ENCODE assay signal across 34 cellular contexts in the genomic region with DNA sequence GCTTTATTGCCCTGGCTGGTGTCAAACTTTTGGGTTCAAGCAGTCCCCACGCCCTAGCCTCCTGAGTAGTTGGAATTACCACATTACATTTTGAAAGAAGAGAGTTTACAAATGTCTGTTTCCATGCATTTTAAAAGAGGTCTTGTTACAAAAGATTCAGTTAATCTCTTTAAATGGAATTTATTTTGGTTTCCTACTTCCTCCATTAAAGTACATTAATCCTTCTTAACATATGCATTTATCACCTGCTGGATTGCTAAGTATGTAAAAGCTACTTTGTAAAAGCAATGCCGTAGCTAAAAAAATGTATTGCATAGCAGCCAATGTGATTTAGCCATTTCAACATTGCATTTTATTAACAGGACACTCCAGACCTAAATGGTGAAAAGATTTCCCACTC.
"Had no signal": no experiment of that assay in that cellular context is flagged by ENCODE, and none has a peak within 500 bp of the region (broad histone marks: within the 10 kb centered on the region; RNA-seq: fewer than 3 reads in every experiment).

No MANE protein-coding gene starts in this region.

- H3K4me1 ChIP-seq: adrenal gland had no signal

- H3K27ac ChIP-seq: adrenal gland, cardiac muscle cell, VCaP had no signal

- DNase-seq: activated B cell treated with CpG ODN at 0.5 μM for 24 hours; activated CD4-positive, alpha-beta memory T cell treated with anti-CD3 and anti-CD28 coated beads for 36 hours; activated CD4-positive, alpha-beta T cell treated with anti-CD3 and anti-CD28 coated beads for 4 hours; activated CD4-positive, alpha-beta T cell treated with anti-CD3 and anti-CD28 coated beads, Interleukin-2, amount 10 ng/mL, durations not matched to agents 24 days and 14 days; activated CD4-positive, alpha-beta T cell treated with anti-CD3 and anti-CD28 coated beads, Interleukin-2, amount 50 U/mL, for 1 hour; activated CD4-positive, alpha-beta T cell treated with anti-CD3 and anti-CD28 coated beads, Interleukin-2, amount 50 U/mL, for 4 hours; activated CD4-positive, CD25-positive, alpha-beta regulatory T cell treated with anti-CD3 and anti-CD28 coated beads, Interleukin-2, amount 50 U/mL, for 72 hours; activated CD8-positive, alpha-beta memory T cell treated with anti-CD3 and anti-CD28 coated beads, Interleukin-2, amount 50 U/mL, for 4 hours; activated CD8-positive, alpha-beta T cell treated with anti-CD3 and anti-CD28 coated beads for 36 hours; activated effector memory CD4-positive, alpha-beta T cell treated with anti-CD3 and anti-CD28 coated beads, Interleukin-2, amount 50 U/mL, for 16 hours; activated gamma-delta T cell treated with Interleukin-2 at 50 U/mL for 16 hours; activated naive CD4-positive, alpha-beta T cell; activated naive CD4-positive, alpha-beta T cell treated with anti-CD3 and anti-CD28 coated beads for 36 hours; activated naive CD4-positive, alpha-beta T cell treated with anti-CD3 and anti-CD28 coated beads, Interleukin-2, amount 50 U/mL, for 16 hours; activated naive CD8-positive, alpha-beta T cell treated with anti-CD3 and anti-CD28 coated beads for 36 hours; activated T-cell treated with anti-CD3 and anti-CD28 coated beads for 4 hours; activated T-cell treated with anti-CD3 and anti-CD28 coated beads, Interleukin-2, amount 50 U/mL, for 1 hour; activated T-cell treated with anti-CD3 and anti-CD28 coated beads, Interleukin-2, amount 50 U/mL, for 4 hours; activated T-cell treated with anti-CD3 and anti-CD28 coated beads, Interleukin-2, amount 50 U/mL, for 72 hours; adrenal gland; amniotic stem cell; aorta; central memory CD4-positive, alpha-beta T cell; T-helper 1 cell; T-helper 2 cell; T-helper 9 cell had no signal

- H3K27me3 Mint-ChIP-seq: activated B cell treated with CpG ODN at 0.5 μM for 24 hours; activated CD4-positive, alpha-beta memory T cell treated with anti-CD3 and anti-CD28 coated beads for 36 hours; activated CD4-positive, alpha-beta T cell treated with anti-CD3 and anti-CD28 coated beads, Interleukin-2, amount 10 ng/mL, durations not matched to agents 24 days and 14 days; activated CD8-positive, alpha-beta T cell treated with anti-CD3 and anti-CD28 coated beads for 36 hours; brain had no signal

- H3K4me3 Mint-ChIP-seq: activated B cell treated with CpG ODN at 0.5 μM for 24 hours; activated CD4-positive, alpha-beta memory T cell treated with anti-CD3 and anti-CD28 coated beads for 36 hours; activated CD4-positive, alpha-beta T cell treated with anti-CD3 and anti-CD28 coated beads, Interleukin-2, amount 10 ng/mL, durations not matched to agents 24 days and 14 days; activated CD8-positive, alpha-beta T cell treated with anti-CD3 and anti-CD28 coated beads for 36 hours; activated naive CD4-positive, alpha-beta T cell treated with anti-CD3 and anti-CD28 coated beads for 36 hours; activated naive CD8-positive, alpha-beta T cell treated with anti-CD3 and anti-CD28 coated beads for 36 hours; activated T-cell treated with anti-CD3 and anti-CD28 coated beads, Interleukin-2, amount 50 U/mL, for 4 hours; activated T-cell treated with anti-CD3 and anti-CD28 coated beads, Interleukin-2, amount 50 U/mL, for 72 hours; activated T-helper 1 cell treated with anti-CD3 and anti-CD28 coated beads, Interleukin-12 subunit alpha, Interleukin-12 subunit beta, Interleukin-2, Interleukin-4 antibody, amounts not matched to agents 30 ng/mL and 10 ng/mL and 1 ng/mL, durations not matched to agents 14 hours and 24 hours and 36 hours; activated T-helper 17 cell treated with anti-CD3 and anti-CD28 coated beads, Interleukin-2, amount 50 U/mL, for 72 hours; brain; T-helper 1 cell treated with Interleukin-12 subunit alpha and Interleukin-12 subunit beta and Interleukin-4 antibody, amounts not matched to agents 30 μg/mL and 1 μg/mL, for 36 hours; T-helper 2 cell treated with Interferon-gamma antibody and Interleukin-4, amounts not matched to agents 5 μg/mL and 100 μg/mL, for 36 hours had no signal

- H3K9me3 Mint-ChIP-seq: activated B cell treated with CpG ODN at 0.5 μM for 24 hours; activated CD4-positive, alpha-beta memory T cell treated with anti-CD3 and anti-CD28 coated beads for 36 hours; activated CD4-positive, alpha-beta T cell treated with anti-CD3 and anti-CD28 coated beads, Interleukin-2, amount 10 ng/mL, durations not matched to agents 24 days and 14 days; activated CD8-positive, alpha-beta T cell treated with anti-CD3 and anti-CD28 coated beads for 36 hours; activated naive CD4-positive, alpha-beta T cell treated with anti-CD3 and anti-CD28 coated beads for 36 hours; activated naive CD8-positive, alpha-beta T cell treated with anti-CD3 and anti-CD28 coated beads for 36 hours; activated T-cell treated with anti-CD3 and anti-CD28 coated beads, Interleukin-2, amount 50 U/mL, for 4 hours; activated T-cell treated with anti-CD3 and anti-CD28 coated beads, Interleukin-2, amount 50 U/mL, for 72 hours; activated T-helper 1 cell treated with anti-CD3 and anti-CD28 coated beads, Interleukin-12 subunit alpha, Interleukin-12 subunit beta, Interleukin-2, Interleukin-4 antibody, amounts not matched to agents 30 ng/mL and 10 ng/mL and 1 ng/mL, durations not matched to agents 14 hours and 24 hours and 36 hours; activated T-helper 17 cell treated with anti-CD3 and anti-CD28 coated beads, Interleukin-2, amount 50 U/mL, for 72 hours; brain; T-helper 1 cell treated with Interleukin-12 subunit alpha and Interleukin-12 subunit beta and Interleukin-4 antibody, amounts not matched to agents 30 μg/mL and 1 μg/mL, for 36 hours; T-helper 2 cell treated with Interferon-gamma antibody and Interleukin-4, amounts not matched to agents 5 μg/mL and 100 μg/mL, for 36 hours had no signal

- H3K27ac Mint-ChIP-seq: activated B cell treated with CpG ODN at 0.5 μM for 24 hours; activated CD4-positive, alpha-beta memory T cell treated with anti-CD3 and anti-CD28 coated beads for 36 hours; activated CD4-positive, alpha-beta T cell treated with anti-CD3 and anti-CD28 coated beads, Interleukin-2, amount 10 ng/mL, durations not matched to agents 24 days and 14 days; activated CD8-positive, alpha-beta T cell treated with anti-CD3 and anti-CD28 coated beads for 36 hours; activated naive CD4-positive, alpha-beta T cell treated with anti-CD3 and anti-CD28 coated beads for 36 hours; activated naive CD4-positive, alpha-beta T cell treated with anti-CD3 and anti-CD28 coated beads, Interleukin-2, amount 50 U/mL, for 72 hours; activated naive CD8-positive, alpha-beta T cell treated with anti-CD3 and anti-CD28 coated beads for 36 hours; activated T-cell treated with anti-CD3 and anti-CD28 coated beads, Interleukin-2, amount 50 U/mL, for 72 hours; activated T-helper 1 cell treated with anti-CD3 and anti-CD28 coated beads, Interleukin-12 subunit alpha, Interleukin-12 subunit beta, Interleukin-2, Interleukin-4 antibody, amounts not matched to agents 30 ng/mL and 10 ng/mL and 1 ng/mL, durations not matched to agents 14 hours and 24 hours and 36 hours; activated T-helper 17 cell treated with anti-CD3 and anti-CD28 coated beads, Interleukin-2, amount 50 U/mL, for 72 hours; T-helper 1 cell treated with Interleukin-12 subunit alpha and Interleukin-12 subunit beta and Interleukin-4 antibody, amounts not matched to agents 30 μg/mL and 1 μg/mL, for 36 hours; T-helper 2 cell treated with Interferon-gamma antibody and Interleukin-4, amounts not matched to agents 5 μg/mL and 100 μg/mL, for 36 hours had no signal

- ATAC-seq: activated CD8-positive, alpha-beta T cell treated with anti-CD3 and anti-CD28 coated beads for 36 hours; activated naive CD4-positive, alpha-beta T cell treated with anti-CD3 and anti-CD28 coated beads, Interleukin-2, amount 50 U/mL, for 72 hours; activated T-cell treated with anti-CD3 and anti-CD28 coated beads, Interleukin-2, amount 50 U/mL, for 4 hours; activated T-cell treated with anti-CD3 and anti-CD28 coated beads, Interleukin-2, amount 50 U/mL, for 72 hours; activated T-helper 17 cell treated with anti-CD3 and anti-CD28 coated beads, Interleukin-2, amount 50 U/mL, for 72 hours had no signal

- H3K27me3 ChIP-seq: adrenal gland, cardiac muscle cell had no signal

- H3K36me3 ChIP-seq: adrenal gland, cardiac muscle cell had no signal

- H3K4me1 Mint-ChIP-seq: activated B cell treated with CpG ODN at 0.5 μM for 24 hours; activated CD4-positive, alpha-beta T cell treated with anti-CD3 and anti-CD28 coated beads, Interleukin-2, amount 10 ng/mL, durations not matched to agents 24 days and 14 days; activated naive CD8-positive, alpha-beta T cell treated with anti-CD3 and anti-CD28 coated beads for 36 hours; activated T-helper 17 cell treated with anti-CD3 and anti-CD28 coated beads, Interleukin-2, amount 50 U/mL, for 72 hours had no signal

- H3K4me3 ChIP-seq: adrenal gland, cardiac muscle cell had no signal

- H3K9me3 ChIP-seq: adrenal gland had no signal

- H3K36me3 Mint-ChIP-seq: activated CD4-positive, alpha-beta memory T cell treated with anti-CD3 and anti-CD28 coated beads for 36 hours; activated naive CD4-positive, alpha-beta T cell treated with anti-CD3 and anti-CD28 coated beads, Interleukin-2, amount 50 U/mL, for 72 hours; activated naive CD8-positive, alpha-beta T cell treated with anti-CD3 and anti-CD28 coated beads for 36 hours; brain had no signal
